8 cellular contexts compared by ENCODE assay signal in the genomic region with DNA sequence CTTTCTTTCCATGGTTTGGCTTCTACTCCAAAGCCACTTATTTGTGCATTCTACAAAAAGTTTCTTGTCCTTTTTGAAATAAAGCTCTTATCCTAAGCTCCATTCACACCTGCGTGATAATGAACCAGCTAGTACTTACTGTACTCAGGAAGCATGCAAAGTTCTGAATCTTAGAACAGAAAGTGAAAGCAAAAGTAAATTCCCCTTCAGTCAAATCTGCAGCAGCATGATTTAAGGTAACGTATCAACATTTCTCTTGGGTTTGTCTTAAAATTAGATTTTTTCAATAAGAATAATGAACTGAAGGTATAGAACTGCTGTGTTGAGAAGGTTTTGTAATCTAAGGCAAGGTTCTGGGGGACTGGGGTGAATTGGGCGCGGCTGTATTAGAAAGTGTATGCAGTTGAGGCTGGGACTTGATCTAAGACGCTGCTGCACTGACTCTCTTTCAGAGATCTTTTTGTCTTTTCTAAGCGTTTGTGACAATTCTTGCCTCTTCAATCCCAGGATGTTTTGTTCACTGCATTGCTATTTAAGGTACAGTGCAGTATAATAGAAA. TPM values are rescaled to one million over a fixed set of nuclear protein-coding genes. Genes with fewer than 3 reads are reported as not detected.
DNase-seq lines count a peak whose midpoint lies in the region; ATAC-seq and TF ChIP-seq lines count a peak whose summit lies in the region.

A gene with protein sequence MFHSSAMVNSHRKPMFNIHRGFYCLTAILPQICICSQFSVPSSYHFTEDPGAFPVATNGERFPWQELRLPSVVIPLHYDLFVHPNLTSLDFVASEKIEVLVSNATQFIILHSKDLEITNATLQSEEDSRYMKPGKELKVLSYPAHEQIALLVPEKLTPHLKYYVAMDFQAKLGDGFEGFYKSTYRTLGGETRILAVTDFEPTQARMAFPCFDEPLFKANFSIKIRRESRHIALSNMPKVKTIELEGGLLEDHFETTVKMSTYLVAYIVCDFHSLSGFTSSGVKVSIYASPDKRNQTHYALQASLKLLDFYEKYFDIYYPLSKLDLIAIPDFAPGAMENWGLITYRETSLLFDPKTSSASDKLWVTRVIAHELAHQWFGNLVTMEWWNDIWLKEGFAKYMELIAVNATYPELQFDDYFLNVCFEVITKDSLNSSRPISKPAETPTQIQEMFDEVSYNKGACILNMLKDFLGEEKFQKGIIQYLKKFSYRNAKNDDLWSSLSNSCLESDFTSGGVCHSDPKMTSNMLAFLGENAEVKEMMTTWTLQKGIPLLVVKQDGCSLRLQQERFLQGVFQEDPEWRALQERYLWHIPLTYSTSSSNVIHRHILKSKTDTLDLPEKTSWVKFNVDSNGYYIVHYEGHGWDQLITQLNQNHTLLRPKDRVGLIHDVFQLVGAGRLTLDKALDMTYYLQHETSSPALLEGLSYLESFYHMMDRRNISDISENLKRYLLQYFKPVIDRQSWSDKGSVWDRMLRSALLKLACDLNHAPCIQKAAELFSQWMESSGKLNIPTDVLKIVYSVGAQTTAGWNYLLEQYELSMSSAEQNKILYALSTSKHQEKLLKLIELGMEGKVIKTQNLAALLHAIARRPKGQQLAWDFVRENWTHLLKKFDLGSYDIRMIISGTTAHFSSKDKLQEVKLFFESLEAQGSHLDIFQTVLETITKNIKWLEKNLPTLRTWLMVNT (plus strand): TSS at position 209 of the 559 bp plus-strand sequence. CDS start 3,186 bp downstream, outside the sequence.

- peak; percentile 82 for ATAC-seq in effector memory CD8-positive, alpha-beta T cell (replicated peaks)

- H3K9ac ChIP-seq in mucosa of stomach (ENCODE audit: low read length): peak within 1 kb of the TSS; percentile 52

- TF ChIP-seq CTCF in GM20000 (IDR thresholded peaks at IDR 0.05; ENCODE audit: extremely low read depth, missing control alignments): no peak
- no peak for TF ChIP-seq CTCF in HL-60 (IDR thresholded peaks at IDR 0.05; ENCODE audit: insufficient read depth, low read length)
- TF ChIP-seq CTCF in WERI-Rb-1 (IDR thresholded peaks at IDR 0.05; ENCODE audit: low read depth, low read length): no peak

- H3K4me3 ChIP-seq in HL-60 (replicated peaks; ENCODE audit: insufficient read depth, low read length) (peak within 1 kb of the TSS; percentile 50), mucosa of stomach (ENCODE audit: low read length) (peak within 1 kb of the TSS; percentile 6), WERI-Rb-1 (ENCODE audit: low read depth, low read length) (no peak within 1 kb of the TSS)

- H3K27me3 ChIP-seq in HL-60 (ENCODE audit: insufficient read depth, poor library complexity, severe bottlenecking) (no peaks in the 10 kb centered on the region), mucosa of stomach (ENCODE audit: control insufficient read depth, insufficient read depth, low read length) (no peaks in the 10 kb centered on the region), WERI-Rb-1 (ENCODE audit: insufficient read depth, low read depth, severe bottlenecking) (no peaks in the 10 kb centered on the region)

- H3K9me3 ChIP-seq in mucosa of stomach (ENCODE audit: control insufficient read depth, low read length) (no peaks in the 10 kb centered on the region), WERI-Rb-1 (ENCODE audit: severe bottlenecking) (no peaks in the 10 kb centered on the region)

- no peaks in the 10 kb centered on the region for H3K36me3 ChIP-seq in mucosa of stomach (ENCODE audit: control insufficient read depth, insufficient read depth, low read length)
- H3K36me3 ChIP-seq in WERI-Rb-1: no peaks in the 10 kb centered on the region

- H3K27ac Mint-ChIP-seq in effector memory CD8-positive, alpha-beta T cell: peak within 1 kb of the TSS; percentile 91 to 94

- H3K4me3 Mint-ChIP-seq in effector memory CD8-positive, alpha-beta T cell: peak within 1 kb of the TSS; percentile 84 to 93

- peak; percentile 74 for DNase-seq in DMS79 treated with DMSO at 0.1 percent for 48 hours (lab: John Stamatoyannopoulos, UW)
- peak; percentile 43 for DNase-seq in GM20000 (ENCODE audit: low spot score)
- DNase-seq in HL-60 (ENCODE audit: low read depth in 1 of 2, low spot score in 1 of 2): no peak
- peak; percentile 57 for DNase-seq in SKM-1 treated with dmso at 0.1 percent for 144 hours (lab: John Stamatoyannopoulos, UW; ENCODE audit: unreplicated experiment)
- no peak for DNase-seq in effector memory CD8-positive, alpha-beta T cell
- no peak for DNase-seq in WERI-Rb-1
- DNase-seq in posterior vena cava (ENCODE audit: low spot score): no peak

- H3K27me3 Mint-ChIP-seq in effector memory CD8-positive, alpha-beta T cell: no peaks in the 10 kb centered on the region

- H3K36me3 Mint-ChIP-seq in effector memory CD8-positive, alpha-beta T cell (ENCODE audit: insufficient read depth): peaks cover 9% of the 10 kb centered on the region

- peaks cover 33% of the 10 kb centered on the region in 2 donors for H3K4me1 Mint-ChIP-seq in effector memory CD8-positive, alpha-beta T cell (ENCODE audit: low read depth in 2 of 2)

- peak within 1 kb of the TSS; percentile 83 for H3K27ac ChIP-seq in HL-60 (replicated peaks)
- no peak within 1 kb of the TSS for H3K27ac ChIP-seq in WERI-Rb-1

- intact Hi-C loops in posterior vena cava (cut with DNase I): loop anchor here (5.0 to 10.0 kb wide), 2 partner anchors 48 to 1171 kb away; no protein-coding TSS in a partner anchor

- H3K9me3 Mint-ChIP-seq in effector memory CD8-positive, alpha-beta T cell: no peaks in the 10 kb centered on the region

- peaks cover 19% of the 10 kb centered on the region for H3K4me1 ChIP-seq in mucosa of stomach (ENCODE audit: control insufficient read depth, insufficient read depth, low read length)

RNA-seq across cellular contexts. Expression of the gene that starts here (rescaled TPM):
- total RNA-seq in posterior vena cava: 1 to 10 TPM; 4.8 to 9.6 TPM

Comparison
In these comparisons a context has a peak if more than half of its experiments do, and no peak if none do; other contexts are left out.
1. DNase-seq: peak in DMS79 treated with DMSO at 0.1 percent for 48 hours (single experiment), GM20000 (single experiment) and SKM-1 treated with dmso at 0.1 percent for 144 hours (single experiment); none in HL-60 (0 of 2), effector memory CD8-positive, alpha-beta T cell (0 of 3), WERI-Rb-1 (single experiment) and posterior vena cava (single experiment).